17 cellular contexts compared by ENCODE assay signal in the genomic region with DNA sequence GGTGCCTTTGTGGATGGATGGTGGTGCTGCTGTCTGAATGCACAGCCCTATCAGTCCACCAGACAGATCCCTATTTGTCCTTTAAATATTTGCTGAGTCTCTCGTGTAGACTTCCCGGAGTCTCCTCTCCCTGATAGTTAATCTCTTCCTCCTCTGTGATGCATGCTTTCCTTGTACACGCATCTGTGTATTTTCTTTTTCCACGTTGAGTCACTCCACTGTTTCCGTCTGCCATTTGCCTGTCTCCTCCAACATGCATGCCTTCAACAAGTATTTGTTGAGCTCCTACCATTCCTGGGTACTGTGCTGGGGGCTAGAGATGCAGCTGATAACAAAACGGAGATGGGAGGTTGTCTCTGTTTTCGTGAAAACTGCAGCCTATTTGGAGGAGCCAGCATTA.
A peak's percentile ranks its signal among the peaks of the same experiment; 100 is the strongest.
DNase-seq lines count a peak whose midpoint lies in the region; ATAC-seq and TF ChIP-seq lines count a peak whose summit lies in the region.
"Had no signal": no experiment of that assay in that cellular context is flagged by ENCODE, and none has a peak within 500 bp of the region (broad histone marks: within the 10 kb centered on the region; RNA-seq: fewer than 3 reads in every experiment).

No MANE protein-coding gene starts in this region.

- H3K27ac Mint-ChIP-seq in neural crest cell (ENCODE audit: unreplicated experiment) = peak overlapping the region; percentile 1
- H3K27ac Mint-ChIP-seq: CD4-positive, alpha-beta T cell; IgD-negative memory B cell had no signal

- DNase-seq in DMS53 (lab: John Stamatoyannopoulos, UW) (peak; percentile 4), DMS53 treated with DMSO at 0.1 percent for 48 hours (lab: John Stamatoyannopoulos, UW; ENCODE audit: unreplicated experiment) (no peak), glomerular endothelial cell (ENCODE audit: extremely low read depth, low read depth, low spot score) (peak; percentile 20), neural crest cell (ENCODE audit: low read depth, low spot score) (no peak)
- DNase-seq in stimulated activated CD4-positive, alpha-beta T cell treated with anti-CD3 and anti-CD28 coated beads, Interleukin-1b, Interleukin-23, amount 100 ng/mL, for 48 hours = no peak
- DNase-seq: AML-193; Caco-2; CD4-positive, alpha-beta T cell; DMS79 treated with DMSO at 0.1 percent for 48 hours; GM23248; HCEC 1CT; KG1 had no signal

- no peak for TF ChIP-seq CTCF in neural crest cell (conservative IDR thresholded peaks at IDR 0.05)

- ATAC-seq in GM18511 (IDR thresholded peaks at IDR 0.05; ENCODE audit: unreplicated experiment) = no peak
- no peak for ATAC-seq in HG02973 (IDR thresholded peaks at IDR 0.05; ENCODE audit: unreplicated experiment)
- ATAC-seq: GM12878, HepG2 had no signal

- H3K4me3 Mint-ChIP-seq in neural crest cell = no peak overlapping the region
- H3K4me3 Mint-ChIP-seq: CD4-positive, alpha-beta T cell; IgD-negative memory B cell had no signal

- H3K27me3 Mint-ChIP-seq in neural crest cell (ENCODE audit: low read depth) = peaks cover 4% of the 10 kb centered on the region

- H3K4me1 Mint-ChIP-seq in neural crest cell = peaks cover 23% of the 10 kb centered on the region
- H3K4me1 Mint-ChIP-seq: IgD-negative memory B cell had no signal

- no peaks in the 10 kb centered on the region for H3K36me3 Mint-ChIP-seq in neural crest cell (ENCODE audit: low read depth)
- H3K36me3 Mint-ChIP-seq: IgD-negative memory B cell had no signal

- peaks cover 6% of the 10 kb centered on the region for H3K9me3 Mint-ChIP-seq in neural crest cell

Comparison
In these comparisons a context has a peak if more than half of its experiments do, and no peak if none do; other contexts are left out.
1. DNase-seq: peak in DMS53 (single experiment) and glomerular endothelial cell (single experiment); none in DMS53 treated with DMSO at 0.1 percent for 48 hours (single experiment), neural crest cell (single experiment) and stimulated activated CD4-positive, alpha-beta T cell treated with anti-CD3 and anti-CD28 coated beads, Interleukin-1b, Interleukin-23, amount 100 ng/mL, for 48 hours (single experiment).